ENCODE assay signal across 8 cellular contexts in the genomic region with DNA sequence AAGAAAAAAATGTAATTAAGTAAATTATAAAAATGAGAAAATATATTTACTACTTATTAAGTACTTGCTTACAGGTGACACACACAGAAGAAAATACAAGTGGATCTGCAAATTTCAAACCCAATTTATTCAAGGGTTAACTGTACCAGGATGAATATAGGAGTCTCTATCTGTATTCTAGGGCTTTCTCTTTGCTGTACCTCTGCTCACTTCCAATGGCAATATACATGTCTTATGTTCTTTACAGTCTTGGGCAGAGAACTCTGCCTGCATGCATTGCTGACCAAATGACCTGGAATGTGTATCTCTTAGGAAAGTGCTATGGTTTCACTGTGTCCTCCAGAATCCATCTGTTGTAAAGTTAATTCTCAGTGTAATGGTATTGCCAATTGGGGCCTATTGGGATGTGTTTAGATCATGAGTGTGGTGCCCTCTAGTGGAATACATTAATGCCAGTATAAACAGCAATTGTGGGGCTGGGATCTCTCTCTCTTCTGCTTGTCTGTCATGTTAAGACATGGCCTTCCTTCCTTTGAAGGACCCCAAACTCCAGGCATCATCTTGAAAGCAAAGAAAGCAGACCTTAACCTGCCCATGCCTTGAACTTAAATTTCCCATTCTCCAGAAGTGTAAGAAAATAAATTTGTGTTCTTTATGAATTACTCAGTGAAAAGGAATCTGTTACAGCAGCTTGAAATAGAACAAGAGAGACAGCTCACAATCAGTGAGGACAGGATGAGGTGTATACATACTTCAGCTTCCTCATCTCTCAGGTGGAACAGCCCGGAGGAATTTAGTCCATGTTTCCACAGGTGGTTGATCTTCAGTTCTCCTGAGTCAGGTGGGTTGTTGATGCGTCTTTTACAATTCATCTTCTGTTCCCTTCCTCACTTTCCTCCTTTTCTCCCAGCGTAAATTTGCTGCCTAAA.
DNase-seq lines count a peak whose midpoint lies in the region; ATAC-seq and TF ChIP-seq lines count a peak whose summit lies in the region.
"Not testable (repeated sequence)": the region's sequence is repeated elsewhere in the genome, so short reads cannot be mapped to it uniquely, and the experiment has no call there.

No MANE protein-coding gene starts in this region.

- in situ Hi-C loops in ACHN (cut with HindIII; ENCODE audit: low pct_ligation_motif_present, low pct_unique_long_range_greater_than_20kb, low sequenced_read_pairs); brain microvascular endothelial cell (cut with HindIII; ENCODE audit: low pct_ligation_motif_present, low sequenced_read_pairs): not testable (repeated sequence)

- TF ChIP-seq CTCF in GM12865 (IDR thresholded peaks at IDR 0.05; ENCODE audit: insufficient read depth, low read depth, low read length, missing control alignments) (peak; percentile 43), brain microvascular endothelial cell (IDR thresholded peaks at IDR 0.05; ENCODE audit: low read depth, low read length, missing control alignments) (peak; percentile 31), osteoblast (IDR thresholded peaks at IDR 0.05; ENCODE audit: extremely low read depth, low read depth, low read length) (peak; percentile 52)

- not testable (repeated sequence) for H3K9me3 ChIP-seq in right cardiac atrium (ENCODE audit: control insufficient read depth, low read length); osteoblast (ENCODE audit: low read depth, low read length)

- DNase-seq in ACHN, result peak; percentile 49
- peak; percentile 35 for DNase-seq in GM12865 (ENCODE audit: low read depth)
- DNase-seq in NCI-H1105 (lab: John Stamatoyannopoulos, UW), result peak; percentile 17
- DNase-seq in SHP77 (lab: John Stamatoyannopoulos, UW), result peak; percentile 4
- peak; percentile 48 for DNase-seq in brain microvascular endothelial cell
- DNase-seq in right cardiac atrium; osteoblast (ENCODE audit: insufficient read length, low spot score, missing footprints): not testable (repeated sequence)

- H3K4me1 ChIP-seq in right cardiac atrium (ENCODE audit: control insufficient read depth, insufficient read depth, low read length); osteoblast (ENCODE audit: insufficient read depth, low read length): not testable (repeated sequence)

- not testable (repeated sequence) for H3K27me3 ChIP-seq in brain microvascular endothelial cell (replicated peaks); right cardiac atrium (ENCODE audit: control insufficient read depth, insufficient read depth); osteoblast (ENCODE audit: insufficient read depth, low read length)

- H3K36me3 ChIP-seq in brain microvascular endothelial cell (replicated peaks); osteoblast (ENCODE audit: insufficient read depth, low read length): not testable (repeated sequence)

- not testable (repeated sequence) for H3K4me3 ChIP-seq in GM12865 (ENCODE audit: low read depth, low read length); brain microvascular endothelial cell (ENCODE audit: low read depth, low read length); right cardiac atrium (ENCODE audit: low read length); osteoblast (ENCODE audit: insufficient read depth, low read length)

- not testable (repeated sequence) for H2AFZ ChIP-seq in osteoblast (ENCODE audit: low read length)

- intact Hi-C loops in right cardiac atrium (cut with DNase I), result not testable (repeated sequence)

- not testable (repeated sequence) for H3K27ac ChIP-seq in brain microvascular endothelial cell; right cardiac atrium (ENCODE audit: low read length); osteoblast (ENCODE audit: low read depth, low read length)

- WGBS in right cardiac atrium, result 44% methylated on average over 1 of the region's 3 CpGs

- H4K20me1 ChIP-seq in osteoblast (ENCODE audit: insufficient read depth, low read length), result not testable (repeated sequence)

- H3K4me2 ChIP-seq in osteoblast (ENCODE audit: insufficient read depth, low read length), result not testable (repeated sequence)

- not testable (repeated sequence) for H3K79me2 ChIP-seq in osteoblast (ENCODE audit: insufficient read depth, low read length)

- ATAC-seq in HG02798 (IDR thresholded peaks at IDR 0.05; ENCODE audit: poor library complexity, unreplicated experiment) (peak; percentile 70), right cardiac atrium (peak; percentile 71 to 75)
